In genomic region chr3:98798820-98799219, GRCh38 we compare ENCODE assay signal across 14 cellular contexts. TPM values are rescaled to one million over a fixed set of nuclear protein-coding genes. Genes with fewer than 3 reads are reported as not detected.
"Had no signal": no experiment of that assay in that cellular context is flagged by ENCODE, and none has a peak within 500 bp of the region (broad histone marks: within the 10 kb centered on the region; RNA-seq: fewer than 3 reads in every experiment).

No MANE protein-coding gene starts in this region.

- DNase-seq: activated CD4-positive, alpha-beta T cell treated with anti-CD3 and anti-CD28 coated beads for 36 hours; activated CD8-positive, alpha-beta memory T cell treated with anti-CD3 and anti-CD28 coated beads, Interleukin-2, amount 50 U/mL, for 4 hours; activated CD8-positive, alpha-beta T cell treated with anti-CD3 and anti-CD28 coated beads for 36 hours; activated naive CD8-positive, alpha-beta T cell treated with anti-CD3 and anti-CD28 coated beads, Interleukin-2, amount 10 ng/mL, durations not matched to agents 7 days and 5 days; aorta; foreskin melanocyte; lower lobe of right lung; naive B cell; posterior cingulate gyrus; stimulated activated CD4-positive, alpha-beta T cell treated with anti-CD3 and anti-CD28 coated beads, Interleukin-2, amount 100 ng/mL, for 24 hours; stimulated activated naive B cell treated with anti-CD40 and anti-IgM and Interleukin-4, amounts not matched to agents 10 μg/mL and 1 μg/mL and 100 μg/mL, for 72 hours; SW 1271 had no signal

- H3K9me3 ChIP-seq: lower lobe of right lung had no signal

- H3K9me3 Mint-ChIP-seq: activated CD8-positive, alpha-beta T cell treated with anti-CD3 and anti-CD28 coated beads for 36 hours; activated naive CD8-positive, alpha-beta T cell treated with anti-CD3 and anti-CD28 coated beads, Interleukin-2, amount 10 ng/mL, durations not matched to agents 7 days and 5 days; stimulated activated naive B cell treated with anti-CD40 and anti-IgM and Interleukin-4, amounts not matched to agents 10 μg/mL and 1 μg/mL and 100 μg/mL, for 72 hours had no signal

- H3K4me1 Mint-ChIP-seq: activated CD4-positive, alpha-beta T cell treated with anti-CD3 and anti-CD28 coated beads for 36 hours; activated naive CD8-positive, alpha-beta T cell treated with anti-CD3 and anti-CD28 coated beads, Interleukin-2, amount 10 ng/mL, durations not matched to agents 7 days and 5 days; naive B cell; stimulated activated naive B cell treated with anti-CD40 and anti-IgM and Interleukin-4, amounts not matched to agents 10 μg/mL and 1 μg/mL and 100 μg/mL, for 72 hours had no signal

- H3K4me1 ChIP-seq: lower lobe of right lung had no signal

- H3K27ac Mint-ChIP-seq: activated CD4-positive, alpha-beta T cell treated with anti-CD3 and anti-CD28 coated beads for 36 hours; activated CD8-positive, alpha-beta T cell treated with anti-CD3 and anti-CD28 coated beads for 36 hours; activated naive CD8-positive, alpha-beta T cell treated with anti-CD3 and anti-CD28 coated beads, Interleukin-2, amount 10 ng/mL, durations not matched to agents 7 days and 5 days; stimulated activated naive B cell treated with anti-CD40 and anti-IgM and Interleukin-4, amounts not matched to agents 10 μg/mL and 1 μg/mL and 100 μg/mL, for 72 hours; T-helper 2 cell treated with Interferon-gamma antibody and Interleukin-4, amounts not matched to agents 5 μg/mL and 100 μg/mL, for 36 hours had no signal

- H3K27me3 Mint-ChIP-seq: activated CD4-positive, alpha-beta T cell treated with anti-CD3 and anti-CD28 coated beads for 36 hours; activated CD8-positive, alpha-beta T cell treated with anti-CD3 and anti-CD28 coated beads for 36 hours; activated naive CD8-positive, alpha-beta T cell treated with anti-CD3 and anti-CD28 coated beads, Interleukin-2, amount 10 ng/mL, durations not matched to agents 7 days and 5 days; naive B cell; stimulated activated naive B cell treated with anti-CD40 and anti-IgM and Interleukin-4, amounts not matched to agents 10 μg/mL and 1 μg/mL and 100 μg/mL, for 72 hours had no signal

- H3K4me3 Mint-ChIP-seq: activated CD4-positive, alpha-beta T cell treated with anti-CD3 and anti-CD28 coated beads for 36 hours; activated CD8-positive, alpha-beta T cell treated with anti-CD3 and anti-CD28 coated beads for 36 hours; activated naive CD8-positive, alpha-beta T cell treated with anti-CD3 and anti-CD28 coated beads, Interleukin-2, amount 10 ng/mL, durations not matched to agents 7 days and 5 days; naive B cell; stimulated activated naive B cell treated with anti-CD40 and anti-IgM and Interleukin-4, amounts not matched to agents 10 μg/mL and 1 μg/mL and 100 μg/mL, for 72 hours; T-helper 2 cell treated with Interferon-gamma antibody and Interleukin-4, amounts not matched to agents 5 μg/mL and 100 μg/mL, for 36 hours had no signal

- H3K36me3 Mint-ChIP-seq: activated naive CD8-positive, alpha-beta T cell treated with anti-CD3 and anti-CD28 coated beads, Interleukin-2, amount 10 ng/mL, durations not matched to agents 7 days and 5 days; naive B cell; stimulated activated naive B cell treated with anti-CD40 and anti-IgM and Interleukin-4, amounts not matched to agents 10 μg/mL and 1 μg/mL and 100 μg/mL, for 72 hours had no signal

- H3K4me3 ChIP-seq: lower lobe of right lung had no signal

- H3K27ac ChIP-seq: lower lobe of right lung had no signal

- ATAC-seq: activated CD4-positive, alpha-beta T cell treated with anti-CD3 and anti-CD28 coated beads for 36 hours; activated CD8-positive, alpha-beta T cell treated with anti-CD3 and anti-CD28 coated beads for 36 hours; lower lobe of right lung; sciatic nerve; stimulated activated naive B cell treated with anti-CD40 and anti-IgM and Interleukin-4, amounts not matched to agents 10 μg/mL and 1 μg/mL and 100 μg/mL, for 72 hours had no signal

RNA-seq across cellular contexts. Expression of gene ST3GAL6, which starts 35.7 kb away (rescaled TPM):
- total RNA-seq: activated CD4-positive, alpha-beta T cell treated with anti-CD3 and anti-CD28 coated beads for 36 hours; activated CD8-positive, alpha-beta T cell treated with anti-CD3 and anti-CD28 coated beads for 36 hours had no signal
